11 cellular contexts compared by ENCODE assay signal in the genomic region with DNA sequence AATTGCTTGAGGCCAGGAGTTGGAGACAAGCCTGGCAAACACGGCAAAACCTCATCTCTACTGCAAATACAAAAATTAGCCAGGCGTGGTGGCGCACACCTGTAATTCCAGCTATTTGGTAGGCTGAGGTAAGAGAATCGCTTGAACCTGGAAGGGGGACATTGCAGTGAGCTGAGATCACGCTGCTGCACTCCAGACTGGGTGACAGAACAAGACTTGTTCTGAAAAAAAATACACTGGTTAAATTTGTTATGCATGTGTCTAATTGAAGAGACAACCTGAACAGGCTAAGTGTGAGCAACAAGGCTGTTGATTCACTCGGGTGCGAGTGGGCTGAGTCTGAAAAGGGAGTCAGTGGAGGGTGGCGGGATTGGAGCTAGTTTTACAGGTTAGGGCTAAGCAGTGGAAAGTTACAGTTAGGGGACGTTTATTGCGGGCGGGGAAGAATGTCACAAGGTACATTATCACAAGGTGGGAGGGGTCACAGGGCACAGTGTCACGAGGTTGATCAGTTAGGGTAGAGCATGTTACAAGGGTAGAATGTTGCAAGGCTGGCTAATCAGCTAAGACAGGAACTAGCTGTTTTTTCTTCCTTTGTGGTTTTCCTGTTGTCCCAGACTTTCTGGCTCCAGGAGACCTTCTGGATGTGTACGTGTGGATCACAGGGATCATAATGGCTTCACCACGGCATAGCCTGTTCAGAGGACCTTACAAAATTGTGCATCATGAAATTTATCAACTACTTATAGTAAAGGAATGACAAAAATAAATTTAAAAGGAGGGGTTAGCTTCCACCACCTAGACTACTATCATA.
DNase-seq lines count a peak whose midpoint lies in the region; ATAC-seq and FAIRE-seq lines count a peak whose summit lies in the region.
"Had no signal": no experiment of that assay in that cellular context is flagged by ENCODE, and none has a peak within 500 bp of the region (broad histone marks: within the 10 kb centered on the region; RNA-seq: fewer than 3 reads in every experiment).

No MANE protein-coding gene starts in this region.

- H3K36me3 Mint-ChIP-seq in activated CD8-positive, alpha-beta memory T cell treated with anti-CD3 and anti-CD28 coated beads, Interleukin-2, amount 10 ng/mL, durations not matched to agents 7 days and 5 days = no peaks in the 10 kb centered on the region
- H3K36me3 Mint-ChIP-seq: memory B cell; stimulated activated memory B cell treated with anti-CD40 and anti-IgM and Interleukin-4, amounts not matched to agents 10 μg/mL and 1 μg/mL and 100 μg/mL, for 72 hours had no signal

- no peaks in the 10 kb centered on the region for H3K36me3 ChIP-seq in small intestine (ENCODE audit: control insufficient read depth in 2 of 2, insufficient read depth in 2 of 2, low read length in 2 of 2)

- WGBS in small intestine, 3 donors = 42 to 66% (median 61%) methylated on average over 14 of the region's 14 CpGs

- no peak overlapping the region for H3K27ac ChIP-seq in small intestine (ENCODE audit: low read depth in 1 of 2, low read length in 1 of 2)

- no peak for FAIRE-seq in small intestine (lab: Jason Lieb, UNC)

- no peaks in the 10 kb centered on the region for H3K4me1 ChIP-seq in small intestine (ENCODE audit: control insufficient read depth in 2 of 2, insufficient read depth in 1 of 2, low read depth in 1 of 2, low read length in 1 of 2)

- no peaks in the 10 kb centered on the region for H3K27me3 Mint-ChIP-seq in activated CD8-positive, alpha-beta memory T cell treated with anti-CD3 and anti-CD28 coated beads, Interleukin-2, amount 10 ng/mL, durations not matched to agents 7 days and 5 days
- H3K27me3 Mint-ChIP-seq: memory B cell; stimulated activated memory B cell treated with anti-CD40 and anti-IgM and Interleukin-4, amounts not matched to agents 10 μg/mL and 1 μg/mL and 100 μg/mL, for 72 hours had no signal

- no peak overlapping the region for H3K4me3 ChIP-seq in small intestine (ENCODE audit: low read depth in 1 of 2, low read length in 2 of 2)

- no peaks in the 10 kb centered on the region for H3K9me3 ChIP-seq in small intestine (ENCODE audit: control insufficient read depth, low read depth)

- H3K4me1 Mint-ChIP-seq in activated CD8-positive, alpha-beta memory T cell treated with anti-CD3 and anti-CD28 coated beads, Interleukin-2, amount 10 ng/mL, durations not matched to agents 7 days and 5 days = no peaks in the 10 kb centered on the region

- H3K27ac Mint-ChIP-seq in activated CD8-positive, alpha-beta memory T cell treated with anti-CD3 and anti-CD28 coated beads, Interleukin-2, amount 10 ng/mL, durations not matched to agents 7 days and 5 days = no peak overlapping the region
- H3K27ac Mint-ChIP-seq: memory B cell; stimulated activated memory B cell treated with anti-CD40 and anti-IgM and Interleukin-4, amounts not matched to agents 10 μg/mL and 1 μg/mL and 100 μg/mL, for 72 hours had no signal

- DNase-seq in HT-29 (ENCODE audit: low spot score) (peak; percentile 70), SIG-M5 (lab: John Stamatoyannopoulos, UW) (peak; percentile 69), glomerular endothelial cell (ENCODE audit: extremely low read depth, low read depth, low spot score) (peak; percentile 54), small intestine (peak; percentile 37), HK-2 (ENCODE audit: unreplicated experiment) (no peak)
- no peak for DNase-seq in stimulated activated CD4-positive, alpha-beta T cell treated with anti-CD3 and anti-CD28 coated beads, Interleukin-4, amount 100 ng/mL, for 4 hours
- DNase-seq in activated CD8-positive, alpha-beta memory T cell treated with anti-CD3 and anti-CD28 coated beads, Interleukin-2, amount 10 ng/mL, durations not matched to agents 7 days and 5 days = no peak
- DNase-seq: activated CD8-positive, alpha-beta memory T cell treated with anti-CD3 and anti-CD28 coated beads, Interleukin-2, amount 50 U/mL, for 4 hours had no signal

- ATAC-seq in activated CD8-positive, alpha-beta memory T cell treated with anti-CD3 and anti-CD28 coated beads, Interleukin-2, amount 10 ng/mL, durations not matched to agents 7 days and 5 days = no peak
- ATAC-seq in GM19023 (IDR thresholded peaks at IDR 0.05; ENCODE audit: unreplicated experiment) = no peak
- ATAC-seq: stimulated activated memory B cell treated with anti-CD40 and anti-IgM and Interleukin-4, amounts not matched to agents 10 μg/mL and 1 μg/mL and 100 μg/mL, for 72 hours had no signal

- H3K4me3 Mint-ChIP-seq in activated CD8-positive, alpha-beta memory T cell treated with anti-CD3 and anti-CD28 coated beads, Interleukin-2, amount 10 ng/mL, durations not matched to agents 7 days and 5 days = no peak overlapping the region
- H3K4me3 Mint-ChIP-seq: memory B cell; stimulated activated memory B cell treated with anti-CD40 and anti-IgM and Interleukin-4, amounts not matched to agents 10 μg/mL and 1 μg/mL and 100 μg/mL, for 72 hours had no signal

- H3K27me3 ChIP-seq in small intestine (ENCODE audit: control insufficient read depth in 2 of 2, insufficient read depth in 2 of 2, low read length in 2 of 2) = no peaks in the 10 kb centered on the region

- CTCF ChIA-PET in activated CD8-positive, alpha-beta memory T cell treated with anti-CD3 and anti-CD28 coated beads, Interleukin-2, amount 10 ng/mL, durations not matched to agents 7 days and 5 days (lab: Charles Lee) = no interaction called here

- H3K9me3 Mint-ChIP-seq in activated CD8-positive, alpha-beta memory T cell treated with anti-CD3 and anti-CD28 coated beads, Interleukin-2, amount 10 ng/mL, durations not matched to agents 7 days and 5 days (ENCODE audit: low read depth) = peaks cover 4% of the 10 kb centered on the region

Comparison
In these comparisons a context has a peak if more than half of its experiments do, and no peak if none do; other contexts are left out.
1. DNase-seq: peak in HT-29 (single experiment), SIG-M5 (single experiment), glomerular endothelial cell (single experiment) and small intestine (single experiment); none in stimulated activated CD4-positive, alpha-beta T cell treated with anti-CD3 and anti-CD28 coated beads, Interleukin-4, amount 100 ng/mL, for 4 hours (0 of 2), HK-2 (single experiment) and activated CD8-positive, alpha-beta memory T cell treated with anti-CD3 and anti-CD28 coated beads, Interleukin-2, amount 10 ng/mL, durations not matched to agents 7 days and 5 days (single experiment).